1 cellular context compared by ENCODE assay signal in the genomic region with DNA sequence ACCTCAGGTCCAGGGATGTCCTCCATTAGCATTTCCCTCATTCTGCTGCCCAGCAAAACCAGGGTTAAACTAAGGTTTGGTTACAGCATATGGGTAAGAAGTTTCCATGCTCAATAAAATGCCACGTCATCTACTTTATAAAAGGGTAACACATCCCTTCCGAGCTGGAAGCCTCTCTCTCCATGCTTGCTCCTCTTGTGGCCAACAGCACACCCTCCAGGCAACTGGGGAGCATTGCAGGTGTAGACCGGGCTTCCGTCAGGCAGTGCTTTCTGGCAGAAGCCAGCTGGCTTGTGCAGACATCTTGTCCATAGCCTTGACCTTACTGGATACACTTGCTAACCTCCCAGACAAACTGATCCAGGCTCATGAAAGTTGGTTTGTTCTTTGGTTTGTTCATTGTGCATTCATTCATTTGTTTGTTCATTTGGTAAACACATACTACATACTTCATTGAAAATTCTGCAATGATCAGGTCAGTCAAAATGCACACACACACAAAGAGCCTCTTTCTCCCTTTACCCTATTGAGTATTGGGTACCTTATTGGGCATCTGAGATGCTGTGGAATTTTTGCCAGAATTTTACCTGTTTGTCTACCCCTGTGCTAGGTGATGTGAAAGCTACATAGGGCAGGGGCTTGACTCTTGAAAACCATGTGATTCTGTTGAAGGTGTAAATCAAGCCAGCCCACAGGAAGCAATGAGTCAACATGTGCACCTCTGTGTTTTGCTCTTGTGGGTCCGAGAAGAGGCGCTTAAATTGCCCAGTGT.
A peak's percentile ranks its signal among the peaks of the same experiment; 100 is the strongest.
TF ChIP-seq lines count a peak whose summit lies in the region.

No MANE protein-coding gene starts in this region.

TF ChIP-seq in H1, 55 proteins besides CTCF, POLR2A, EP300 and RAD21:
- peak; percentile 67 for TF ChIP-seq BACH1 (IDR thresholded peaks at IDR 0.05; ENCODE audit: low read length)
- TF ChIP-seq YY1 (IDR thresholded peaks at IDR 0.05; ENCODE audit: low read depth, low read length) = peak; percentile 85
- 0 out of 2 replicates have a peak, but pooled peaks have one; percentile 28 for TF ChIP-seq JUN (IDR thresholded peaks at IDR 0.05; ENCODE audit: low read depth, low read length)
- TF ChIP-seq SIN3A (conservative IDR thresholded peaks at IDR 0.05 in 1 of 2, IDR thresholded peaks at IDR 0.05 in 1 of 2; ENCODE audit: low read depth in 1 of 2, low read length in 2 of 2) = 0 out of 4 replicates have a peak, but pooled peaks of 1 of the 2 experiments have one; percentile 31
- TF ChIP-seq CREB1 (IDR thresholded peaks at IDR 0.05) = no peak
- TF ChIP-seq TAF7 (optimal IDR thresholded peaks at IDR 0.05; ENCODE audit: borderline replicate concordance, low read depth, low read length) = no peak
- TF ChIP-seq MAFK (IDR thresholded peaks at IDR 0.05; ENCODE audit: low read depth, low read length) = peak; percentile 84
- TF ChIP-seq CEBPB (IDR thresholded peaks at IDR 0.05; ENCODE audit: low read depth, low read length) = peak; percentile 13; the same call in 1 of the 2 replicates
- peak; percentile 43; the same call in 1 of the 2 replicates for TF ChIP-seq JUND (IDR thresholded peaks at IDR 0.05; ENCODE audit: low read length)
- TF ChIP-seq HDAC6 (IDR thresholded peaks at IDR 0.05; ENCODE audit: low read depth, low read length) = no peak
